1 cellular context compared by ENCODE assay signal in genomic region chr13:52195052-52195837, GRCh38.
TF ChIP-seq lines count a peak whose summit lies in the region.

No MANE protein-coding gene starts in this region.

TF ChIP-seq in WTC11, 78 proteins besides CTCF, POLR2A, EP300 and RAD21 (continued from another document):
- TF ChIP-seq ZNF281 (CRISPR knock-in tag; IDR thresholded peaks at IDR 0.05) (0 out of 2 replicates have a peak, but pooled peaks have one; percentile 26), ZSCAN18 (CRISPR knock-in tag; IDR thresholded peaks at IDR 0.05) (no peak), JUN (CRISPR knock-in tag; IDR thresholded peaks at IDR 0.05) (0 out of 2 replicates have a peak, but pooled peaks have one; percentile 31), HMGA2 (CRISPR knock-in tag; IDR thresholded peaks at IDR 0.05) (no peak)
